Comparison of ENCODE assay signal across 1 cellular context in genomic region chr1:86833461-86834215, GRCh38.
TF ChIP-seq lines count a peak whose summit lies in the region.

No MANE protein-coding gene starts in this region.

TF ChIP-seq in K562, 482 proteins besides CTCF, POLR2A, EP300 and RAD21 (continued from another document):
- TF ChIP-seq MYC (IDR thresholded peaks at IDR 0.05; ENCODE audit: low read depth, low read length) (no peak), MYC (CRISPR knock-in tag; IDR thresholded peaks at IDR 0.05; ENCODE audit: borderline replicate concordance, low read depth) (no peak), CEBPG (CRISPR knock-in tag; IDR thresholded peaks at IDR 0.05) (peak; percentile 88), CEBPG (tag; conservative IDR thresholded peaks at IDR 0.05 in 1 of 2, IDR thresholded peaks at IDR 0.05 in 1 of 2) (peak; percentile 89 to 90), EGR1 (conservative IDR thresholded peaks at IDR 0.05) (no peak), HMGN3 (IDR thresholded peaks at IDR 0.05; ENCODE audit: borderline replicate concordance, extremely low read depth, insufficient read length, low read depth, low read length) (no peak), MAZ (CRISPR knock-in tag; conservative IDR thresholded peaks at IDR 0.05 in 1 of 2, IDR thresholded peaks at IDR 0.05 in 1 of 2) (no peak), ZC3H4 (CRISPR knock-in tag; IDR thresholded peaks at IDR 0.05; ENCODE audit: borderline replicate concordance) (no peak), ARHGAP35 (IDR thresholded peaks at IDR 0.05; ENCODE audit: partially characterized antibody) (no peak), RBBP5 (IDR thresholded peaks at IDR 0.05; ENCODE audit: borderline replicate concordance, insufficient read depth, low read length, poor library complexity, severe bottlenecking) (no peak), SPI1 (IDR thresholded peaks at IDR 0.05; ENCODE audit: borderline replicate concordance, low read depth, low read length) (no peak), ZNF717 (CRISPR knock-in tag; IDR thresholded peaks at IDR 0.05) (no peak), NR2C1 (IDR thresholded peaks at IDR 0.05) (no peak), NR2C1 (tag; IDR thresholded peaks at IDR 0.05) (no peak), ZBTB17 (CRISPR knock-in tag; IDR thresholded peaks at IDR 0.05) (no peak), IRF9 (tag; IDR thresholded peaks at IDR 0.05) (peak; percentile 62; the same call in 1 of the 2 replicates), TCF15 (CRISPR knock-in tag; IDR thresholded peaks at IDR 0.05) (no peak), FOXA3 (CRISPR knock-in tag; conservative IDR thresholded peaks at IDR 0.05 in 1 of 2, IDR thresholded peaks at IDR 0.05 in 1 of 2) (no peak)
TF ChIP-seq in K562: peak in this region for 22.
